In genomic region chr4:6701371-6701770, GRCh38 we compare ENCODE assay signal across 10 cellular contexts. TPM values are rescaled to one million over a fixed set of nuclear protein-coding genes. Genes with fewer than 3 reads are reported as not detected.
DNase-seq lines count a peak whose midpoint lies in the region; ATAC-seq and TF ChIP-seq lines count a peak whose summit lies in the region.
"Had no signal": no experiment of that assay in that cellular context is flagged by ENCODE, and none has a peak within 500 bp of the region (broad histone marks: within the 10 kb centered on the region; RNA-seq: fewer than 3 reads in every experiment).

No MANE protein-coding gene starts in this region.

- H3K27ac ChIP-seq in WERI-Rb-1 (no peak overlapping the region), foreskin keratinocyte (no peak overlapping the region), uterus (no peak overlapping the region)

- peaks cover 4% of the 10 kb centered on the region for H3K9me3 ChIP-seq in WERI-Rb-1 (ENCODE audit: severe bottlenecking)
- no peaks in the 10 kb centered on the region for H3K9me3 ChIP-seq in uterus

- H3K9me3 Mint-ChIP-seq in stimulated activated naive B cell treated with anti-CD40 and anti-IgM and Interleukin-4, amounts not matched to agents 10 μg/mL and 1 μg/mL and 100 μg/mL, for 72 hours, result peaks cover 0 to 4% of the 10 kb centered on the region in 2 donors
- H3K9me3 Mint-ChIP-seq: stimulated activated memory B cell treated with anti-CD40 and anti-IgM and Interleukin-4, amounts not matched to agents 10 μg/mL and 1 μg/mL and 100 μg/mL, for 72 hours had no signal

- no peak for DNase-seq in AG09309 (ENCODE audit: low read depth)
- DNase-seq in GM12864 (ENCODE audit: low read depth), result no peak
- DNase-seq in WERI-Rb-1, result peak; percentile 46
- DNase-seq in foreskin keratinocyte, result no peak
- DNase-seq in stimulated activated naive B cell treated with anti-CD40 and anti-IgM and Interleukin-4, amounts not matched to agents 10 μg/mL and 1 μg/mL and 100 μg/mL, for 72 hours, result no peak
- DNase-seq in EL, result no peak
- no peak for DNase-seq in retina
- no peak for DNase-seq in uterus
- DNase-seq: NCI-H2171 had no signal

- peak; percentile 33 for TF ChIP-seq CTCF in AG09309 (IDR thresholded peaks at IDR 0.05; ENCODE audit: control insufficient read depth, insufficient read depth, low read depth, low read length, missing control alignments)
- TF ChIP-seq CTCF in GM12864 (IDR thresholded peaks at IDR 0.05; ENCODE audit: low read depth, low read length, missing control alignments), result peak; percentile 44
- TF ChIP-seq CTCF in WERI-Rb-1 (IDR thresholded peaks at IDR 0.05; ENCODE audit: low read depth, low read length), result peak; percentile 75
- TF ChIP-seq CTCF in foreskin keratinocyte (conservative IDR thresholded peaks at IDR 0.05), result peak; percentile 60
- TF ChIP-seq CTCF in uterus (IDR thresholded peaks at IDR 0.05), result no peak

- H3K36me3 ChIP-seq in WERI-Rb-1 (peaks cover 36% of the 10 kb centered on the region), uterus (no peaks in the 10 kb centered on the region)

- no peaks in the 10 kb centered on the region for H3K4me1 ChIP-seq in foreskin keratinocyte
- H3K4me1 ChIP-seq in uterus, result no peaks in the 10 kb centered on the region

- intact Hi-C loops in uterus (cut with DNase I; ENCODE audit: low total_unique reads), result no loop called here

- H3K27me3 Mint-ChIP-seq in stimulated activated naive B cell treated with anti-CD40 and anti-IgM and Interleukin-4, amounts not matched to agents 10 μg/mL and 1 μg/mL and 100 μg/mL, for 72 hours, result no peaks in the 10 kb centered on the region
- H3K27me3 Mint-ChIP-seq: stimulated activated memory B cell treated with anti-CD40 and anti-IgM and Interleukin-4, amounts not matched to agents 10 μg/mL and 1 μg/mL and 100 μg/mL, for 72 hours had no signal

- H3K27me3 ChIP-seq in WERI-Rb-1 (ENCODE audit: insufficient read depth, low read depth, severe bottlenecking) (no peaks in the 10 kb centered on the region), foreskin keratinocyte (no peaks in the 10 kb centered on the region), uterus (no peaks in the 10 kb centered on the region)

- no peak overlapping the region for H3K4me3 Mint-ChIP-seq in stimulated activated naive B cell treated with anti-CD40 and anti-IgM and Interleukin-4, amounts not matched to agents 10 μg/mL and 1 μg/mL and 100 μg/mL, for 72 hours
- H3K4me3 Mint-ChIP-seq: stimulated activated memory B cell treated with anti-CD40 and anti-IgM and Interleukin-4, amounts not matched to agents 10 μg/mL and 1 μg/mL and 100 μg/mL, for 72 hours had no signal

- H3K4me3 ChIP-seq in AG09309 (ENCODE audit: control insufficient read depth, low read depth, low read length) (no peak overlapping the region), GM12864 (ENCODE audit: low read depth, low read length) (no peak overlapping the region), WERI-Rb-1 (ENCODE audit: low read depth, low read length) (no peak overlapping the region), uterus (no peak overlapping the region)

- H3K4me1 Mint-ChIP-seq in stimulated activated naive B cell treated with anti-CD40 and anti-IgM and Interleukin-4, amounts not matched to agents 10 μg/mL and 1 μg/mL and 100 μg/mL, for 72 hours, result peaks cover 20 to 25% of the 10 kb centered on the region in 2 donors

- TF ChIP-seq POLR2A in uterus (IDR thresholded peaks at IDR 0.05), result no peak

- peaks cover 31 to 49% of the 10 kb centered on the region in 2 donors for H3K36me3 Mint-ChIP-seq in stimulated activated naive B cell treated with anti-CD40 and anti-IgM and Interleukin-4, amounts not matched to agents 10 μg/mL and 1 μg/mL and 100 μg/mL, for 72 hours

- ATAC-seq in foreskin keratinocyte, result no peak
- ATAC-seq in stimulated activated naive B cell treated with anti-CD40 and anti-IgM and Interleukin-4, amounts not matched to agents 10 μg/mL and 1 μg/mL and 100 μg/mL, for 72 hours (replicated peaks), result no peak
- ATAC-seq: stimulated activated memory B cell treated with anti-CD40 and anti-IgM and Interleukin-4, amounts not matched to agents 10 μg/mL and 1 μg/mL and 100 μg/mL, for 72 hours had no signal

- H3K27ac Mint-ChIP-seq in stimulated activated naive B cell treated with anti-CD40 and anti-IgM and Interleukin-4, amounts not matched to agents 10 μg/mL and 1 μg/mL and 100 μg/mL, for 72 hours, result no peak overlapping the region
- H3K27ac Mint-ChIP-seq: stimulated activated memory B cell treated with anti-CD40 and anti-IgM and Interleukin-4, amounts not matched to agents 10 μg/mL and 1 μg/mL and 100 μg/mL, for 72 hours had no signal

RNA-seq across cellular contexts. Expression of gene S100P, which starts 7.7 kb away (rescaled TPM):
- 1.1 TPM in 1 of 2 replicates, not detected in the other for total RNA-seq in foreskin keratinocyte
- polyA plus RNA-seq in foreskin keratinocyte, result 0.27 TPM in 1 of 2 replicates, not detected in the other
- total RNA-seq in uterus, result 1 to 10 TPM in 1 of 4 donors, under 1 TPM in 1, not detected in 2; 0.26 to 1.3 TPM

RNA-seq across cellular contexts. Expression of gene MRFAP1L1, which starts 8.3 kb away (rescaled TPM):
- total RNA-seq in foreskin keratinocyte (48.2 and 53.9 TPM in 2 replicates), uterus (10 to 100 TPM; 56.9 to 99.9 (median 71.7) TPM)
- 45.3 and 49.5 TPM in 2 replicates for polyA plus RNA-seq in foreskin keratinocyte

RNA-seq across cellular contexts. Expression of gene BLOC1S4, which starts 14.6 kb away (rescaled TPM):
- total RNA-seq in foreskin keratinocyte (7.8 and 8.5 TPM in 2 replicates), uterus (10 to 100 TPM in 2 of 4 donors, 1 to 10 TPM in 2; 8.5 to 26.6 (median 11.7) TPM)
- polyA plus RNA-seq in foreskin keratinocyte, result 11.5 and 12.4 TPM in 2 replicates

Comparison
In these comparisons a context has a peak if more than half of its experiments do, and no peak if none do; other contexts are left out.
1. CTCF ChIP-seq: peak in AG09309 (single experiment), GM12864 (single experiment), WERI-Rb-1 (single experiment) and foreskin keratinocyte (single experiment); none in uterus (0 of 4).